Comparison of ENCODE assay signal across 2 cellular contexts in genomic region chr1:230747886-230748800, GRCh38.
TF ChIP-seq lines count a peak whose summit lies in the region.

No MANE protein-coding gene starts in this region.

TF ChIP-seq in HepG2, 621 proteins besides CTCF, POLR2A, EP300 and RAD21:
- no peak for TF ChIP-seq ZNF570 (CRISPR knock-in tag; IDR thresholded peaks at IDR 0.05; ENCODE audit: borderline replicate concordance)
- TF ChIP-seq CC2D1A (CRISPR knock-in tag; IDR thresholded peaks at IDR 0.05): no peak
- peak; percentile 93 for TF ChIP-seq ZNF629 (CRISPR knock-in tag; conservative IDR thresholded peaks at IDR 0.05)
- TF ChIP-seq TFAP4 (IDR thresholded peaks at IDR 0.05; ENCODE audit: borderline replicate concordance, low read depth): peak; percentile 71; the same call in 1 of the 2 replicates
- no peak for TF ChIP-seq GPN1 (CRISPR knock-in tag; IDR thresholded peaks at IDR 0.05; ENCODE audit: borderline replicate concordance)
- TF ChIP-seq TBX2 (CRISPR knock-in tag; IDR thresholded peaks at IDR 0.05; ENCODE audit: borderline replicate concordance): peak; percentile 51
- TF ChIP-seq RARA (CRISPR knock-in tag; IDR thresholded peaks at IDR 0.05): 0 out of 2 replicates have a peak, but pooled peaks have one; percentile 38
- TF ChIP-seq FOSL2 (CRISPR knock-in tag; IDR thresholded peaks at IDR 0.05): peak; percentile 54; the same call in 1 of the 2 replicates
- TF ChIP-seq PITX1 (CRISPR knock-in tag; IDR thresholded peaks at IDR 0.05): 0 out of 2 replicates have a peak, but pooled peaks have one; percentile 33
- no peak for TF ChIP-seq PAF1 (CRISPR knock-in tag; IDR thresholded peaks at IDR 0.05)
- TF ChIP-seq SRSF4 (IDR thresholded peaks at IDR 0.05; ENCODE audit: low read depth, low read length, poor library complexity, severe bottlenecking): no peak
- TF ChIP-seq THAP8 (CRISPR knock-in tag; IDR thresholded peaks at IDR 0.05; ENCODE audit: borderline replicate concordance): no peak
- TF ChIP-seq HDAC2 (CRISPR knock-in tag; IDR thresholded peaks at IDR 0.05): 0 out of 2 replicates have a peak, but pooled peaks have one; percentile 13
- no peak for TF ChIP-seq FOXK2 (IDR thresholded peaks at IDR 0.05)
- TF ChIP-seq ZBTB7B (CRISPR knock-in tag; IDR thresholded peaks at IDR 0.05): no peak
- TF ChIP-seq KDM1A (CRISPR knock-in tag; IDR thresholded peaks at IDR 0.05): peak; percentile 68; the same call in 1 of the 2 replicates
- no peak for TF ChIP-seq RNF2 (conservative IDR thresholded peaks at IDR 0.05; ENCODE audit: low read depth)
- TF ChIP-seq ZNF318 (CRISPR knock-in tag; IDR thresholded peaks at IDR 0.05): no peak
- TF ChIP-seq FOXA1 (IDR thresholded peaks at IDR 0.05): no peak
- peak; percentile 22; the same call in 1 of the 2 replicates for TF ChIP-seq FOXA1 (CRISPR knock-in tag; IDR thresholded peaks at IDR 0.05)
- TF ChIP-seq ZSCAN22 (CRISPR knock-in tag; IDR thresholded peaks at IDR 0.05): no peak
TF ChIP-seq in HepG2: peak in this region for 9.

TF ChIP-seq in SK-N-SH, 30 proteins besides CTCF, POLR2A, EP300 and RAD21:
- TF ChIP-seq YY1 (IDR thresholded peaks at IDR 0.05; ENCODE audit: low read depth) (no peak), GABPA (IDR thresholded peaks at IDR 0.05; ENCODE audit: low read depth) (no peak), USF2 (IDR thresholded peaks at IDR 0.05; ENCODE audit: borderline replicate concordance, low read depth, low read length) (no peak), GATA2 (CRISPR knock-in tag; IDR thresholded peaks at IDR 0.05) (no peak), REST (IDR thresholded peaks at IDR 0.05; ENCODE audit: low read depth, low read length) (no peak), POLR2AphosphoS5 (IDR thresholded peaks at IDR 0.05; ENCODE audit: low read depth, low read length) (no peak), CHD2 (IDR thresholded peaks at IDR 0.05; ENCODE audit: low read length, partially characterized antibody) (no peak), MEF2A (IDR thresholded peaks at IDR 0.05; ENCODE audit: borderline replicate concordance, low read depth) (no peak), FOXM1 (IDR thresholded peaks at IDR 0.05; ENCODE audit: low read depth) (no peak), MAX (IDR thresholded peaks at IDR 0.05; ENCODE audit: low read depth) (no peak), ELF1 (IDR thresholded peaks at IDR 0.05) (no peak), USF1 (IDR thresholded peaks at IDR 0.05; ENCODE audit: borderline replicate concordance, low read depth) (no peak), ZBTB33 (IDR thresholded peaks at IDR 0.05; ENCODE audit: borderline replicate concordance, low read depth) (no peak), FOXJ3 (CRISPR knock-in tag; IDR thresholded peaks at IDR 0.05) (no peak), JUND (IDR thresholded peaks at IDR 0.05) (no peak), TCF12 (IDR thresholded peaks at IDR 0.05) (no peak), PBX3 (IDR thresholded peaks at IDR 0.05) (no peak), RCOR1 (IDR thresholded peaks at IDR 0.05; ENCODE audit: low read length) (no peak), NFIC (IDR thresholded peaks at IDR 0.05; ENCODE audit: borderline replicate concordance) (no peak)
